ENCODE assay signal across 2 cellular contexts in genomic region chr2:131040661-131041401, GRCh38.
TF ChIP-seq lines count a peak whose summit lies in the region.

No MANE protein-coding gene starts in this region.

TF ChIP-seq in endothelial cell of umbilical vein, 7 proteins besides CTCF, POLR2A, EP300 and RAD21:
- TF ChIP-seq MYC (IDR thresholded peaks at IDR 0.05; ENCODE audit: low read depth, low read length) (no peak), EZH2 (IDR thresholded peaks at IDR 0.05; ENCODE audit: borderline replicate concordance, low read depth, low read length, severe bottlenecking) (peak; percentile 20)

TF ChIP-seq in HEK293T, 16 proteins besides CTCF, POLR2A, EP300 and RAD21:
- TF ChIP-seq PKNOX1 (IDR thresholded peaks at IDR 0.05) (no peak), ELF4 (IDR thresholded peaks at IDR 0.05) (no peak), FOXA1 (IDR thresholded peaks at IDR 0.05) (no peak), LEF1 (IDR thresholded peaks at IDR 0.05; ENCODE audit: borderline replicate concordance) (no peak), SUZ12 (IDR thresholded peaks at IDR 0.05) (no peak), FOXM1 (IDR thresholded peaks at IDR 0.05; ENCODE audit: borderline replicate concordance) (no peak)
